Comparison of ENCODE assay signal across 1 cellular context in genomic region chr14:72929316-72930080, GRCh38.
TF ChIP-seq lines count a peak whose summit lies in the region.

No MANE protein-coding gene starts in this region.

TF ChIP-seq in GM23338, 12 proteins besides CTCF, POLR2A, EP300 and RAD21 (continued from another document):
- no peak for TF ChIP-seq ZNF462 (CRISPR knock-in tag; IDR thresholded peaks at IDR 0.05)
- no peak for TF ChIP-seq ZNF331 (CRISPR knock-in tag; IDR thresholded peaks at IDR 0.05; ENCODE audit: low read depth)
- TF ChIP-seq EZH2phosphoT487 (IDR thresholded peaks at IDR 0.05; ENCODE audit: unreplicated experiment), result no peak
- TF ChIP-seq STAT1 (IDR thresholded peaks at IDR 0.05; ENCODE audit: unreplicated experiment), result no peak
- no peak for TF ChIP-seq ETS1 (IDR thresholded peaks at IDR 0.05)
- no peak for TF ChIP-seq REST (IDR thresholded peaks at IDR 0.05; ENCODE audit: unreplicated experiment)
- TF ChIP-seq ZNF114 (CRISPR knock-in tag; IDR thresholded peaks at IDR 0.05), result no peak
